Comparison of ENCODE assay signal across 8 cellular contexts in genomic region chr3:196096382-196096953, GRCh38. TPM values are rescaled to one million over a fixed set of nuclear protein-coding genes. Genes with fewer than 3 reads are reported as not detected.
DNase-seq lines count a peak whose midpoint lies in the region; ATAC-seq and TF ChIP-seq lines count a peak whose summit lies in the region.

No MANE protein-coding gene starts in this region.

- H3K9ac ChIP-seq in SK-N-SH: no peak overlapping the region

- H3F3A ChIP-seq in SK-N-SH (replicated peaks; ENCODE audit: insufficient read depth): no peaks in the 10 kb centered on the region

- no peaks in the 10 kb centered on the region for H3K9me3 Mint-ChIP-seq in activated CD4-positive, alpha-beta T cell treated with anti-CD3 and anti-CD28 coated beads for 36 hours (ENCODE audit: low read depth)

- H3K79me2 ChIP-seq in OCI-LY7 (ENCODE audit: insufficient read depth, low read depth, low read length): no peaks in the 10 kb centered on the region
- H3K79me2 ChIP-seq in SK-N-SH (ENCODE audit: insufficient read depth): no peaks in the 10 kb centered on the region

- H3K4me1 Mint-ChIP-seq in activated CD4-positive, alpha-beta T cell treated with anti-CD3 and anti-CD28 coated beads for 36 hours: peaks cover 20% of the 10 kb centered on the region

- H3K4me2 ChIP-seq in OCI-LY7 (ENCODE audit: low read length) (peak overlapping the region; percentile 59), SK-N-SH (no peak overlapping the region)

- no peak for TF ChIP-seq EP300 in SK-N-SH (IDR thresholded peaks at IDR 0.05; ENCODE audit: borderline replicate concordance in 1 of 2, low read depth in 1 of 2, low read length in 1 of 2)

- H3K27ac ChIP-seq in OCI-LY7 (ENCODE audit: low read depth, low read length, poor library complexity, severe bottlenecking) (peak overlapping the region; percentile 41), right lobe of liver (peak overlapping the region in 2 of 3 donors; percentile 33 to 34), SK-N-SH (ENCODE audit: low read depth in 2 of 2, low read length in 1 of 2) (no peak overlapping the region), A673 (ENCODE audit: low read depth, low read length, poor library complexity, severe bottlenecking) (no peak overlapping the region)

- POLR2A ChIA-PET in OCI-LY7 (lab: Charles Lee): interaction anchor here (0.6 to 1.7 kb wide), 8 partner anchors 11 to 83 kb away, joined by 3 to 5 read pairs (median 4); no protein-coding TSS in a partner anchor
- POLR2A ChIA-PET in SK-N-SH (lab: Yijun Ruan, JAX): no interaction called here
- POLR2A ChIA-PET in A673 (lab: Charles Lee; ENCODE audit: low non-redundant PET): no interaction called here
- POLR2A ChIA-PET in activated CD4-positive, alpha-beta T cell treated with anti-CD3 and anti-CD28 coated beads for 36 hours (lab: Charles Lee): no interaction called here

- H3K27me3 ChIP-seq in right lobe of liver: no peaks in the 10 kb centered on the region
- H3K27me3 ChIP-seq in SK-N-SH (ENCODE audit: insufficient read depth): no peaks in the 10 kb centered on the region
- H3K27me3 ChIP-seq in A673 (replicated peaks; ENCODE audit: insufficient read depth, low read depth, low read length, poor library complexity): no peaks in the 10 kb centered on the region

- H3K27ac Mint-ChIP-seq in activated CD4-positive, alpha-beta T cell treated with anti-CD3 and anti-CD28 coated beads for 36 hours: no peak overlapping the region

- peak overlapping the region; percentile 28 for H3K4me3 ChIP-seq in OCI-LY7 (ENCODE audit: low read depth, low read length, poor library complexity, severe bottlenecking)
- H3K4me3 ChIP-seq in right lobe of liver: no peak overlapping the region
- no peak overlapping the region for H3K4me3 ChIP-seq in SK-N-SH (ENCODE audit: low read depth in 2 of 2, low read length in 1 of 2)
- no peak overlapping the region for H3K4me3 ChIP-seq in A673 (ENCODE audit: low read depth, low read length, poor library complexity, severe bottlenecking)

- H3K27me3 Mint-ChIP-seq in activated CD4-positive, alpha-beta T cell treated with anti-CD3 and anti-CD28 coated beads for 36 hours: no peaks in the 10 kb centered on the region

- intact Hi-C loops in OCI-LY7 (cut with micrococcal nuclease; ENCODE audit: unreplicated experiment): no loop called here
- intact Hi-C loops in right lobe of liver (cut with DNase I): no loop called here
- intact Hi-C loops in A673 (cut with micrococcal nuclease; ENCODE audit: unreplicated experiment): no loop called here
- intact Hi-C loops in activated CD4-positive, alpha-beta T cell treated with anti-CD3 and anti-CD28 coated beads for 36 hours (cut with DNase I, micrococcal nuclease): no loop called here

- H3K36me3 ChIP-seq in OCI-LY7 (ENCODE audit: insufficient read depth, low read length) (no peaks in the 10 kb centered on the region), right lobe of liver (no peaks in the 10 kb centered on the region), SK-N-SH (replicated peaks in 1 of 2; ENCODE audit: control insufficient read depth in 1 of 2, insufficient read depth in 2 of 2, low read length in 1 of 2) (no peaks in the 10 kb centered on the region), A673 (ENCODE audit: insufficient read depth, low read length, poor library complexity, severe bottlenecking) (no peaks in the 10 kb centered on the region)

- TF ChIP-seq POLR2A in right lobe of liver (IDR thresholded peaks at IDR 0.05): no peak

- no peaks in the 10 kb centered on the region for H3K36me3 Mint-ChIP-seq in activated CD4-positive, alpha-beta T cell treated with anti-CD3 and anti-CD28 coated beads for 36 hours (ENCODE audit: low read depth)

- H3K4me1 ChIP-seq in OCI-LY7 (ENCODE audit: insufficient read depth, low read length, poor library complexity, severe bottlenecking) (peaks cover 14% of the 10 kb centered on the region), right lobe of liver (peaks cover 0 to 8% (median 0%) of the 10 kb centered on the region in 4 donors), SK-N-SH (ENCODE audit: control insufficient read depth in 1 of 2, insufficient read depth in 2 of 2, low read depth in 1 of 2, low read length in 1 of 2) (no peaks in the 10 kb centered on the region), A673 (ENCODE audit: insufficient read depth, low read length, poor library complexity, severe bottlenecking) (no peaks in the 10 kb centered on the region)

- no peak overlapping the region for H3K4me3 Mint-ChIP-seq in activated CD4-positive, alpha-beta T cell treated with anti-CD3 and anti-CD28 coated beads for 36 hours

- TF ChIP-seq CTCF in OCI-LY7 (conservative IDR thresholded peaks at IDR 0.05; ENCODE audit: low read length) (no peak), right lobe of liver (IDR thresholded peaks at IDR 0.05) (no peak), SK-N-SH (IDR thresholded peaks at IDR 0.05) (no peak), A673 (conservative IDR thresholded peaks at IDR 0.05; ENCODE audit: low read depth, low read length) (no peak)

- CTCF ChIA-PET in OCI-LY7 (lab: Charles Lee; ENCODE audit: unreplicated experiment): no interaction called here
- CTCF ChIA-PET in SK-N-SH (lab: Yijun Ruan, JAX): interaction anchor here (0.8 kb wide), 1 partner anchor 16 kb away, joined by 4 read pairs; no protein-coding TSS in a partner anchor
- CTCF ChIA-PET in A673 (lab: Charles Lee): no interaction called here
- CTCF ChIA-PET in activated CD4-positive, alpha-beta T cell treated with anti-CD3 and anti-CD28 coated beads for 36 hours (lab: Charles Lee): interaction anchor here (0.6 to 1.5 kb wide), 3 partner anchors 23 to 78 kb away, joined by 3 to 4 read pairs (median 3); no protein-coding TSS in a partner anchor

- no peak for TF ChIP-seq RAD21 in SK-N-SH (IDR thresholded peaks at IDR 0.05; ENCODE audit: low read length)

- H4K20me1 ChIP-seq in OCI-LY7 (ENCODE audit: insufficient read depth, low read length): no peaks in the 10 kb centered on the region
- H4K20me1 ChIP-seq in SK-N-SH (ENCODE audit: insufficient read depth): no peaks in the 10 kb centered on the region

- ATAC-seq in GM18867 (IDR thresholded peaks at IDR 0.05; ENCODE audit: unreplicated experiment) (peak; percentile 84), HG02840 (IDR thresholded peaks at IDR 0.05; ENCODE audit: low FRiP score, unreplicated experiment) (peak; percentile 66), right lobe of liver (peak; percentile 87 to 94 (median 88))
- no peak for ATAC-seq in activated CD4-positive, alpha-beta T cell treated with anti-CD3 and anti-CD28 coated beads for 36 hours

- DNase-seq in OCI-LY7 (ENCODE audit: low spot score): peak; percentile 68
- DNase-seq in right lobe of liver: peak; percentile 33 to 75 (median 60)
- no peak for DNase-seq in SK-N-SH
- no peak for DNase-seq in A673 (ENCODE audit: low spot score)
- no peak for DNase-seq in T-helper 9 cell
- DNase-seq in activated CD4-positive, alpha-beta T cell treated with anti-CD3 and anti-CD28 coated beads for 36 hours: no peak

- no peaks in the 10 kb centered on the region for H3K9me3 ChIP-seq in OCI-LY7 (ENCODE audit: low read length)
- H3K9me3 ChIP-seq in right lobe of liver: no peaks in the 10 kb centered on the region
- no peaks in the 10 kb centered on the region for H3K9me3 ChIP-seq in SK-N-SH
- no peaks in the 10 kb centered on the region for H3K9me3 ChIP-seq in A673 (ENCODE audit: low read depth, low read length, poor library complexity, severe bottlenecking)

- H3K9me2 ChIP-seq in OCI-LY7 (ENCODE audit: insufficient read depth, low read length): no peaks in the 10 kb centered on the region
- H3K9me2 ChIP-seq in SK-N-SH: no peaks in the 10 kb centered on the region

- 18% methylated on average over 6 of the region's 11 CpGs for WGBS in right lobe of liver (ENCODE audit: insufficient coverage, low coverage, low lambda C conversion rate, missing lambda C conversion rate)
- WGBS in SK-N-SH (ENCODE audit: low lambda C conversion rate): 64% methylated on average over 11 of the region's 11 CpGs

- H2AFZ ChIP-seq in OCI-LY7 (ENCODE audit: low read length): peak overlapping the region; percentile 97
- H2AFZ ChIP-seq in SK-N-SH (ENCODE audit: low read depth): no peak overlapping the region

- no TSS peak for BruUV-seq in OCI-LY7 (replicated peaks; lab: Mats Ljungman, UMichigan)
- BruUV-seq in A673 (replicated peaks; lab: Mats Ljungman, UMichigan): no TSS peak

TF ChIP-seq in SK-N-SH, 30 proteins besides CTCF, POLR2A, EP300 and RAD21 (continues in another document):
- TF ChIP-seq SMC3 (IDR thresholded peaks at IDR 0.05; ENCODE audit: low read depth, low read length) (no peak), FOXM1 (IDR thresholded peaks at IDR 0.05; ENCODE audit: low read depth) (no peak), MAX (IDR thresholded peaks at IDR 0.05; ENCODE audit: low read depth) (no peak), FOSL2 (IDR thresholded peaks at IDR 0.05; ENCODE audit: borderline replicate concordance, low read depth) (no peak), ELF1 (IDR thresholded peaks at IDR 0.05) (no peak), GATA2 (CRISPR knock-in tag; IDR thresholded peaks at IDR 0.05) (no peak), RXRA (IDR thresholded peaks at IDR 0.05; ENCODE audit: borderline replicate concordance, low read depth) (no peak), IRF3 (IDR thresholded peaks at IDR 0.05; ENCODE audit: low read depth, low read length) (no peak)

RNA-seq across cellular contexts. Expression of gene TFRC, which starts 14.6 kb away (rescaled TPM):
- 127 and 129 TPM in 2 replicates for total RNA-seq in OCI-LY7 (2014; rRNA removed; shearing (Covaris generic))
- total RNA-seq in OCI-LY7 (2022) (160 and 236 TPM in 2 replicates), right lobe of liver (100 to 1,000 TPM in 1 of 6 experiments, 10 to 100 TPM in 5; 20.5 to 132 (median 70.7) TPM), A673 (2021) (240 and 336 TPM in 2 replicates)
- polyA plus RNA-seq in SK-N-SH (2012; rRNA removed): 35.0 and 53.5 TPM in 2 replicates
- 57.0 and 58.6 TPM in 2 replicates for polyA plus RNA-seq in SK-N-SH (2012; cell fraction: cytosol; rRNA removed)
- 18.8 and 46.6 TPM in 2 replicates for polyA plus RNA-seq in SK-N-SH (2012; cell fraction: nucleus; rRNA removed)
- total RNA-seq in activated CD4-positive, alpha-beta T cell treated with anti-CD3 and anti-CD28 coated beads for 36 hours: 100 to 1,000 TPM; 373 to 520 TPM

Comparison
In these comparisons a context has a peak if more than half of its experiments do, and no peak if none do; other contexts are left out.
1. DNase-seq: peak in OCI-LY7 (single experiment) and right lobe of liver (3 of 3); none in SK-N-SH (single experiment), A673 (single experiment), T-helper 9 cell (single experiment) and activated CD4-positive, alpha-beta T cell treated with anti-CD3 and anti-CD28 coated beads for 36 hours (single experiment).
2. H3K27ac ChIP-seq: peak in OCI-LY7 (single experiment) and right lobe of liver (2 of 3); none in SK-N-SH (0 of 2) and A673 (single experiment).
3. CTCF ChIA-PET loops: an anchor here in SK-N-SH (0.8 kb wide) and activated CD4-positive, alpha-beta T cell treated with anti-CD3 and anti-CD28 coated beads for 36 hours (0.6 to 1.5 kb wide); none called in OCI-LY7 and A673.